ENCODE assay signal across 8 cellular contexts in genomic region chr15:21344960-21345359, GRCh38.
DNase-seq lines count a peak whose midpoint lies in the region; ATAC-seq and TF ChIP-seq lines count a peak whose summit lies in the region.
"Not testable (repeated sequence)": the region's sequence is repeated elsewhere in the genome, so short reads cannot be mapped to it uniquely, and the experiment has no call there.

No MANE protein-coding gene starts in this region.

- not testable (repeated sequence) for TF ChIP-seq POLR2A in sigmoid colon (IDR thresholded peaks at IDR 0.05)

- not testable (repeated sequence) for TF ChIP-seq EP300 in sigmoid colon (IDR thresholded peaks at IDR 0.05)

- intact Hi-C loops in left ventricle myocardium superior (cut with micrococcal nuclease); sigmoid colon (cut with DNase I); upper lobe of right lung (cut with DNase I): not testable (repeated sequence)

- DNase-seq in Daoy (ENCODE audit: low read depth) (peak; percentile 2), activated gamma-delta T cell treated with Interleukin-2 at 50 U/mL for 16 hours (peak; percentile 3), dermis blood vessel endothelial cell (peak; percentile 0), left ventricle myocardium superior (peak; percentile 26), lung microvascular endothelial cell (ENCODE audit: low read depth in 2 of 2) (peak; percentile 0 to 3), sigmoid colon (peak; percentile 14), upper lobe of right lung (peak; percentile 59)
- DNase-seq in activated CD8-positive, alpha-beta memory T cell treated with anti-CD3 and anti-CD28 coated beads for 24 hours: peak; percentile 55

- not testable (repeated sequence) for H3K36me3 ChIP-seq in sigmoid colon, upper lobe of right lung

- not testable (repeated sequence) for H3K27me3 ChIP-seq in sigmoid colon, upper lobe of right lung

- peak overlapping the region in 1 of 4 donors; percentile 64 for H3K27ac ChIP-seq in sigmoid colon
- not testable (repeated sequence) for H3K27ac ChIP-seq in upper lobe of right lung

- not testable (repeated sequence) for TF ChIP-seq CTCF in sigmoid colon (IDR thresholded peaks at IDR 0.05); upper lobe of right lung (IDR thresholded peaks at IDR 0.05)

- H3K4me3 ChIP-seq in sigmoid colon, upper lobe of right lung: not testable (repeated sequence)

- 56 to 58% methylated on average over 17 to 30 of the region's 47 CpGs for WGBS in sigmoid colon, 2 donors

- H3K9me3 ChIP-seq in sigmoid colon, upper lobe of right lung: not testable (repeated sequence)

- ATAC-seq in left ventricle myocardium superior, upper lobe of right lung: not testable (repeated sequence)

- not testable (repeated sequence) for H3K4me1 ChIP-seq in sigmoid colon, upper lobe of right lung

Comparison
In these comparisons a context has a peak if more than half of its experiments do, and no peak if none do; other contexts are left out.
1. DNase-seq: peak in every context shown above with its lines; median percentile 59 in upper lobe of right lung; 55 in activated CD8-positive, alpha-beta memory T cell treated with anti-CD3 and anti-CD28 coated beads for 24 hours; 26 in left ventricle myocardium superior; 14 in sigmoid colon; 3 in activated gamma-delta T cell treated with Interleukin-2 at 50 U/mL for 16 hours; 2 in Daoy; 2 in lung microvascular endothelial cell; 0 in dermis blood vessel endothelial cell.